In genomic region chr2:11321847-11322246, GRCh38 we compare ENCODE assay signal across 37 cellular contexts. TPM values are rescaled to one million over a fixed set of nuclear protein-coding genes. Genes with fewer than 3 reads are reported as not detected.
DNase-seq lines count a peak whose midpoint lies in the region; ATAC-seq, FAIRE-seq and TF ChIP-seq lines count a peak whose summit lies in the region.
"Had no signal": no experiment of that assay in that cellular context is flagged by ENCODE, and none has a peak within 500 bp of the region (broad histone marks: within the 10 kb centered on the region; RNA-seq: fewer than 3 reads in every experiment).

No MANE protein-coding gene starts in this region.

- H3K4me1 ChIP-seq in HepG2 (ENCODE audit: insufficient read depth, low read length): peaks cover 48% of the 10 kb centered on the region
- peaks cover 0 to 4% (median 0%) of the 10 kb centered on the region in 4 donors for H3K4me1 ChIP-seq in right lobe of liver
- no peaks in the 10 kb centered on the region for H3K4me1 ChIP-seq in trophoblast cell (ENCODE audit: control insufficient read depth in 1 of 2, insufficient read depth in 2 of 2, low read length in 2 of 2)
- H3K4me1 ChIP-seq in gastrocnemius medialis: peaks cover 54 to 60% of the 10 kb centered on the region in 2 donors
- H3K4me1 ChIP-seq in A673 (ENCODE audit: insufficient read depth, low read length, poor library complexity, severe bottlenecking): peaks cover 20% of the 10 kb centered on the region
- H3K4me1 ChIP-seq: BE2C, Caco-2 had no signal

- peaks cover 23% of the 10 kb centered on the region for H3K9me3 Mint-ChIP-seq in nephron progenitor cell
- H3K9me3 Mint-ChIP-seq: CD4-positive, alpha-beta memory T cell; CD4-positive, alpha-beta T cell; CD4-positive, CD25-positive, alpha-beta regulatory T cell; CD8-positive, alpha-beta T cell had no signal

- no peak overlapping the region for H2BK12ac ChIP-seq in trophoblast cell (ENCODE audit: low read length)

- peak overlapping the region; percentile 79 for H3K4ac ChIP-seq in trophoblast cell (ENCODE audit: low read depth, low read length)

- no peak overlapping the region for H4K12ac ChIP-seq in trophoblast cell (ENCODE audit: low read depth, low read length)

- H3K27ac ChIP-seq in HepG2 (ENCODE audit: extremely low read length, insufficient read depth, low read length) (no peak overlapping the region), right lobe of liver (no peak overlapping the region), trophoblast cell (ENCODE audit: low read depth, low read length) (no peak overlapping the region), gastrocnemius medialis (peak overlapping the region; percentile 46 to 61 (median 52)), A673 (ENCODE audit: low read depth, low read length, poor library complexity, severe bottlenecking) (no peak overlapping the region)
- H3K27ac ChIP-seq: 22Rv1; A549; BLaER1; BLaER1 treated with 17β-estradiol and CSF1 and Interleukin-3, amounts not matched to agents 10 nM and 100 nM; C4-2B had no signal

- BruUV-seq in HepG2 (replicated peaks; lab: Mats Ljungman, UMichigan) (no TSS peak), A673 (replicated peaks; lab: Mats Ljungman, UMichigan) (no TSS peak)

- H2AFZ ChIP-seq in HepG2 (ENCODE audit: low read length) (no peak overlapping the region), trophoblast cell (ENCODE audit: insufficient read depth, low read length, poor library complexity) (no peak overlapping the region)

- TF ChIP-seq POLR2A in HepG2 (IDR thresholded peaks at IDR 0.05; ENCODE audit: insufficient read depth in 1 of 2, low read depth in 2 of 2, low read length in 2 of 2) (no peak), right lobe of liver (IDR thresholded peaks at IDR 0.05) (no peak), gastrocnemius medialis (IDR thresholded peaks at IDR 0.05) (no peak)

- WGBS in HepG2 (ENCODE audit: low lambda C conversion rate): 92% methylated on average over 3 of the region's 3 CpGs
- 72% methylated on average over 3 of the region's 3 CpGs for WGBS in right lobe of liver (ENCODE audit: insufficient coverage, low coverage, low lambda C conversion rate, missing lambda C conversion rate)
- WGBS in trophoblast cell (ENCODE audit: extremely low coverage, insufficient coverage, insufficient read length): no CpG with 5 or more reads among the region's 3 CpGs

- no peaks in the 10 kb centered on the region for H3K4me1 Mint-ChIP-seq in nephron progenitor cell

- H3K27me3 ChIP-seq in HepG2 (ENCODE audit: control insufficient read depth in 1 of 2, insufficient read depth in 2 of 2, low read length in 2 of 2) (no peaks in the 10 kb centered on the region), right lobe of liver (no peaks in the 10 kb centered on the region), trophoblast cell (ENCODE audit: insufficient read depth, low read length) (no peaks in the 10 kb centered on the region), gastrocnemius medialis (no peaks in the 10 kb centered on the region), A673 (replicated peaks; ENCODE audit: insufficient read depth, low read depth, low read length, poor library complexity) (no peaks in the 10 kb centered on the region)
- H3K27me3 ChIP-seq: BE2C; BLaER1; BLaER1 treated with 17β-estradiol and CSF1 and Interleukin-3, amounts not matched to agents 10 nM and 100 nM had no signal

- H3K79me2 ChIP-seq in HepG2 (ENCODE audit: insufficient read depth, low read length) (peaks cover 87% of the 10 kb centered on the region), trophoblast cell (ENCODE audit: control insufficient read depth, insufficient read depth, low read length, poor library complexity) (peaks cover 4% of the 10 kb centered on the region)

- H2AK5ac ChIP-seq in trophoblast cell (ENCODE audit: low read length): no peak overlapping the region

- TF ChIP-seq CTCF in HepG2 (CRISPR knock-in tag; IDR thresholded peaks at IDR 0.05) (no peak), right lobe of liver (IDR thresholded peaks at IDR 0.05) (no peak), nephron progenitor cell (IDR thresholded peaks at IDR 0.05) (no peak), gastrocnemius medialis (IDR thresholded peaks at IDR 0.05 in 4 of 5, conservative IDR thresholded peaks at IDR 0.05 in 1 of 5) (no peak), A673 (conservative IDR thresholded peaks at IDR 0.05; ENCODE audit: low read depth, low read length) (no peak)

- no peak for TF ChIP-seq EP300 in HepG2 (IDR thresholded peaks at IDR 0.05; ENCODE audit: low read depth in 2 of 2, low read length in 2 of 2)
- TF ChIP-seq EP300 in HepG2 (CRISPR knock-in tag; IDR thresholded peaks at IDR 0.05; ENCODE audit: borderline replicate concordance): no peak

- H2BK120ac ChIP-seq in trophoblast cell (ENCODE audit: insufficient read depth, low read length, poor library complexity): no peak overlapping the region

- in situ Hi-C loops in HepG2 (cut with HindIII; ENCODE audit: extremely low pct_ligation_motif_present, low pct_unique_long_range_greater_than_20kb) (no loop called here), gastrocnemius medialis (cut with MboI; ENCODE audit: low sequenced_read_pairs in 4 of 4) (no loop called here)

- TF ChIP-seq RAD21 in HepG2 (CRISPR knock-in tag; IDR thresholded peaks at IDR 0.05): no peak

- no peak overlapping the region for H4K91ac ChIP-seq in trophoblast cell (ENCODE audit: low read depth, low read length)

- H3K36me3 ChIP-seq in HepG2 (replicated peaks in 1 of 2; ENCODE audit: control insufficient read depth in 1 of 2, insufficient read depth in 2 of 2, low read length in 2 of 2) (peaks cover 0 to 3% of the 10 kb centered on the region in 2 experiments; a peak in 4 of 5 replicates), right lobe of liver (no peaks in the 10 kb centered on the region), trophoblast cell (ENCODE audit: control insufficient read depth in 1 of 2, insufficient read depth in 2 of 2, low read length in 2 of 2) (no peaks in the 10 kb centered on the region), gastrocnemius medialis (no peaks in the 10 kb centered on the region), A673 (ENCODE audit: insufficient read depth, low read length, poor library complexity, severe bottlenecking) (no peaks in the 10 kb centered on the region)
- H3K36me3 ChIP-seq: BE2C had no signal

- no peak overlapping the region for H3K9ac ChIP-seq in HepG2 (ENCODE audit: insufficient read depth, low read depth, low read length)
- H3K9ac ChIP-seq in trophoblast cell (ENCODE audit: low read length): no peak overlapping the region
- H3K9ac ChIP-seq: BLaER1; BLaER1 treated with 17β-estradiol and CSF1 and Interleukin-3, amounts not matched to agents 10 nM and 100 nM had no signal

- no peak overlapping the region for H4K8ac ChIP-seq in trophoblast cell (ENCODE audit: low read depth, low read length)

- H3K9me3 ChIP-seq in HepG2 (ENCODE audit: low read length) (no peaks in the 10 kb centered on the region), right lobe of liver (no peaks in the 10 kb centered on the region), trophoblast cell (ENCODE audit: insufficient read depth, low read depth, low read length) (no peaks in the 10 kb centered on the region), gastrocnemius medialis (no peaks in the 10 kb centered on the region), A673 (ENCODE audit: low read depth, low read length, poor library complexity, severe bottlenecking) (no peaks in the 10 kb centered on the region)
- H3K9me3 ChIP-seq: A549, BE2C, Caco-2 had no signal

- H3K4me2 ChIP-seq in HepG2 (ENCODE audit: low read depth, low read length) (no peak overlapping the region), trophoblast cell (ENCODE audit: low read length) (no peak overlapping the region)
- H3K4me2 ChIP-seq: A549, BLaER1 had no signal

- no peak overlapping the region for H3K18ac ChIP-seq in trophoblast cell (ENCODE audit: low read length)

- ATAC-seq in HepG2 (no peak), right lobe of liver (no peak), gastrocnemius medialis (no peak)
- ATAC-seq: CD8-positive, alpha-beta T cell had no signal

- peak overlapping the region; percentile 8 for H3K27ac Mint-ChIP-seq in nephron progenitor cell
- H3K27ac Mint-ChIP-seq: B cell; CD14-positive monocyte; CD4-positive, alpha-beta memory T cell; CD4-positive, alpha-beta T cell; CD4-positive, CD25-positive, alpha-beta regulatory T cell; CD8-positive, alpha-beta memory T cell; CD8-positive, alpha-beta T cell had no signal

- POLR2A ChIA-PET in HepG2 (lab: Yijun Ruan, JAX) (no interaction called here), A673 (lab: Charles Lee; ENCODE audit: low non-redundant PET) (no interaction called here)

- H3K4me3 Mint-ChIP-seq in nephron progenitor cell: no peak overlapping the region
- H3K4me3 Mint-ChIP-seq: B cell; CD14-positive monocyte; CD4-positive, alpha-beta memory T cell; CD4-positive, alpha-beta T cell; CD4-positive, CD25-positive, alpha-beta regulatory T cell; CD8-positive, alpha-beta memory T cell; CD8-positive, alpha-beta T cell had no signal

- peaks cover 77% of the 10 kb centered on the region for H4K20me1 ChIP-seq in HepG2 (ENCODE audit: insufficient read depth, low read length)

- H2BK5ac ChIP-seq in trophoblast cell (ENCODE audit: low read depth, low read length, poor library complexity): no peak overlapping the region

- no peak for DNase-seq in HepG2 (ENCODE audit: low spot score)
- DNase-seq in right lobe of liver: no peak
- no peak for DNase-seq in nephron progenitor cell
- DNase-seq in trophoblast cell: no peak
- no peak for DNase-seq in gastrocnemius medialis
- DNase-seq in A673 (ENCODE audit: low spot score): no peak
- no peak for DNase-seq in HCEC 1CT
- DNase-seq in HT-29 (ENCODE audit: low spot score): no peak
- DNase-seq: 8988T; ACHN; AML-193; BE2C; C1 segment of cervical spinal cord; Caco-2; Calu3; CD4-positive, alpha-beta memory T cell; CD4-positive, alpha-beta T cell; CD4-positive, CD25-positive, alpha-beta regulatory T cell; CD8-positive, alpha-beta memory T cell; CD8-positive, alpha-beta T cell; COR-L47; DMS 273 treated with DMSO at 0.1 percent for 48 hours; DMS153; DMS53; DMS79; DMS79 treated with DMSO at 0.1 percent for 48 hours; DND-41; EL had no signal

- H3K27me3 Mint-ChIP-seq in nephron progenitor cell (ENCODE audit: low read depth, poor library complexity): no peaks in the 10 kb centered on the region
- H3K27me3 Mint-ChIP-seq: B cell; CD4-positive, alpha-beta memory T cell; CD4-positive, alpha-beta T cell; CD4-positive, CD25-positive, alpha-beta regulatory T cell; CD8-positive, alpha-beta memory T cell had no signal

- FAIRE-seq in HepG2 (lab: Jason Lieb, UNC): no peak
- FAIRE-seq: A204.1, A549, D721Med had no signal

- H3K36me3 Mint-ChIP-seq in nephron progenitor cell (ENCODE audit: low read depth): peaks cover 51% of the 10 kb centered on the region
- H3K36me3 Mint-ChIP-seq: CD8-positive, alpha-beta T cell had no signal

- no peak overlapping the region for H3K4me3 ChIP-seq in HepG2 (replicated peaks in 1 of 3; ENCODE audit: insufficient read depth in 1 of 3, low read depth in 2 of 3, low read length in 3 of 3)
- no peak overlapping the region for H3K4me3 ChIP-seq in right lobe of liver
- no peak overlapping the region for H3K4me3 ChIP-seq in trophoblast cell (ENCODE audit: low read depth, low read length)
- H3K4me3 ChIP-seq in gastrocnemius medialis: no peak overlapping the region
- no peak overlapping the region for H3K4me3 ChIP-seq in A673 (ENCODE audit: low read depth, low read length, poor library complexity, severe bottlenecking)
- H3K4me3 ChIP-seq: A549; BLaER1; BLaER1 treated with 17β-estradiol and CSF1 and Interleukin-3, amounts not matched to agents 10 nM and 100 nM had no signal

- CTCF ChIA-PET in HepG2 (lab: Yijun Ruan, JAX; ENCODE audit: low intra/inter-chr PET ratio, low total read pairs): no interaction called here
- CTCF ChIA-PET in A673 (lab: Charles Lee): no interaction called here

- H3K14ac ChIP-seq in trophoblast cell (ENCODE audit: low read length): no peak overlapping the region

- intact Hi-C loops in HepG2 (cut with micrococcal nuclease; ENCODE audit: unreplicated experiment) (no loop called here), right lobe of liver (cut with DNase I) (no loop called here), gastrocnemius medialis (cut with DNase I; ENCODE audit: low total_unique reads) (no loop called here), A673 (cut with micrococcal nuclease; ENCODE audit: unreplicated experiment) (loop anchor here (5.0 kb wide), 1 partner anchor 85 kb away; no protein-coding TSS in a partner anchor)

- H3K79me1 ChIP-seq in trophoblast cell (ENCODE audit: low read length): no peaks in the 10 kb centered on the region

- no peak overlapping the region for H3K23ac ChIP-seq in trophoblast cell (ENCODE audit: low read length)

RNA-seq across cellular contexts. Expression of gene ROCK2, which starts 22.6 kb away (rescaled TPM):
- total RNA-seq in HepG2 (2016; rRNA removed; fragmentation: Illumina TruSeq; extraction: Trizol): 119 and 174 TPM in 2 replicates
- 13.0 and 13.5 TPM in 2 replicates for total RNA-seq in HepG2 (2016; cell fraction: cytosol; rRNA removed; fragmentation: Illumina TruSeq; extraction: Trizol; ENCODE audit: low read depth)
- 112 and 164 TPM in 2 replicates for total RNA-seq in HepG2 (2016; cell fraction: insoluble cytoplasmic fraction; rRNA removed; fragmentation: Illumina TruSeq; extraction: Trizol)
- 35.2 and 39.5 TPM in 2 replicates for total RNA-seq in HepG2 (2016; cell fraction: membrane; rRNA removed; fragmentation: Illumina TruSeq; extraction: Trizol)
- 134 and 149 TPM in 2 replicates for total RNA-seq in HepG2 (2016; cell fraction: nucleus; rRNA removed; fragmentation: Illumina TruSeq; extraction: Trizol)
- 31.9 and 38.1 TPM in 2 replicates for polyA plus RNA-seq in HepG2 (2011; rRNA removed)
- 14.6 and 24.9 TPM in 2 replicates for polyA plus RNA-seq in HepG2 (2011; cell fraction: cytosol; rRNA removed)
- polyA plus RNA-seq in HepG2 (2011; cell fraction: nucleus; rRNA removed): 19.3 and 29.4 TPM in 2 replicates
- polyA plus RNA-seq in HepG2 (2012): 62.4 and 98.0 TPM in 2 replicates
- polyA plus RNA-seq in HepG2 (2016; cell fraction: cytosol; fragmentation: Illumina TruSeq; extraction: Trizol; ENCODE audit: low read depth): 1.6 and 1.8 TPM in 2 replicates
- 87.7 and 90.4 TPM in 2 replicates for polyA plus RNA-seq in HepG2 (2016; cell fraction: insoluble cytoplasmic fraction; fragmentation: Illumina TruSeq; extraction: Trizol; ENCODE audit: low read depth)
- 6.9 and 8.4 TPM in 2 replicates for polyA plus RNA-seq in HepG2 (2016; cell fraction: membrane; fragmentation: Illumina TruSeq; extraction: Trizol; ENCODE audit: low read depth)
- 77.5 and 87.9 TPM in 2 replicates for polyA plus RNA-seq in HepG2 (2016; cell fraction: nucleus; fragmentation: Illumina TruSeq; extraction: Trizol; ENCODE audit: insufficient read depth, low read depth)
- polyA minus RNA-seq in HepG2 (2011; rRNA and poly(A)+ RNA removed; ENCODE audit: low replicate concordance): 17.3 and 25.8 TPM in 2 replicates
- 82.6 and 95.3 TPM in 2 replicates for polyA minus RNA-seq in HepG2 (2011; cell fraction: cytosol; rRNA and poly(A)+ RNA removed)
- 275 and 284 TPM in 2 replicates for polyA minus RNA-seq in HepG2 (2011; cell fraction: nucleus; rRNA and poly(A)+ RNA removed)
- total RNA-seq in right lobe of liver: 10 to 100 TPM; 11.6 to 23.9 (median 19.8) TPM
- 36.9 and 37.0 TPM in 2 replicates for polyA plus RNA-seq in trophoblast cell (2013)
- total RNA-seq in gastrocnemius medialis: 10 to 100 TPM; 42.0 to 85.4 (median 70.7) TPM
- total RNA-seq in A673 (2021): 46.2 and 49.4 TPM in 2 replicates
- 37.1 and 39.4 TPM in 2 replicates for total RNA-seq in HT-29 (2014; rRNA removed; shearing (Covaris generic))

Comparison
In these comparisons a context has a peak if more than half of its experiments do, and no peak if none do; other contexts are left out.
1. H3K27ac ChIP-seq: peak in gastrocnemius medialis (4 of 4); none in HepG2 (single experiment), right lobe of liver (0 of 3), trophoblast cell (single experiment) and A673 (single experiment).